ENCODE assay signal across 27 cellular contexts in genomic region chr3:115254492-115255196, GRCh38.
DNase-seq lines count a peak whose midpoint lies in the region; ATAC-seq and TF ChIP-seq lines count a peak whose summit lies in the region.
"Had no signal": no experiment of that assay in that cellular context is flagged by ENCODE, and none has a peak within 500 bp of the region (broad histone marks: within the 10 kb centered on the region; RNA-seq: fewer than 3 reads in every experiment).

No MANE protein-coding gene starts in this region.

- peak overlapping the region; percentile 69 for H3K27ac ChIP-seq in BLaER1
- H3K27ac ChIP-seq in heart left ventricle, result peak overlapping the region in 3 of 12 donors; percentile 9 to 46 (median 28)
- no peak overlapping the region for H3K27ac ChIP-seq in neural progenitor cell
- H3K27ac ChIP-seq in mammary epithelial cell (ENCODE audit: insufficient read depth, low read depth, low read length), result no peak overlapping the region
- H3K27ac ChIP-seq: A549, epithelial cell of prostate, hepatocyte, lower lobe of right lung, skin epidermis had no signal

- BruUV-seq in mammary epithelial cell (replicated peaks; lab: Mats Ljungman, UMichigan), result no TSS peak

- H2AFZ ChIP-seq in neural progenitor cell (replicated peaks), result no peak overlapping the region
- H2AFZ ChIP-seq in mammary epithelial cell (ENCODE audit: low read depth, low read length), result no peak overlapping the region
- H2AFZ ChIP-seq: hepatocyte had no signal

- WGBS in heart left ventricle, 4 donors, result 75 to 84% (median 83%) methylated on average over 14 to 23 of the region's 23 CpGs
- 91% methylated on average over 11 of the region's 23 CpGs for WGBS in mammary epithelial cell (ENCODE audit: low coverage, missing lambda C conversion rate)

- H3K4me2 ChIP-seq in BLaER1 (peak overlapping the region; percentile 88), neural progenitor cell (no peak overlapping the region), mammary epithelial cell (ENCODE audit: insufficient read depth, low read depth, low read length) (no peak overlapping the region)
- H3K4me2 ChIP-seq: A549, hepatocyte had no signal

- H3K4me3 ChIP-seq in BLaER1, result peak overlapping the region; percentile 67
- no peak overlapping the region for H3K4me3 ChIP-seq in heart left ventricle
- H3K4me3 ChIP-seq in neural progenitor cell, result no peak overlapping the region
- no peak overlapping the region for H3K4me3 ChIP-seq in mammary epithelial cell (replicated peaks in 1 of 3; ENCODE audit: insufficient read depth in 1 of 3, low read depth in 2 of 3, low read length in 3 of 3)
- H3K4me3 ChIP-seq: A549, hepatocyte, lower lobe of right lung, skin epidermis had no signal

- H3K9ac ChIP-seq in BLaER1 (peak overlapping the region; percentile 69), neural progenitor cell (no peak overlapping the region), mammary epithelial cell (ENCODE audit: insufficient read depth, low read length) (no peak overlapping the region)

- in situ Hi-C loops in mammary epithelial cell (cut with MboI; ENCODE audit: low sequenced_read_pairs in 2 of 2), result no loop called here

- ATAC-seq in heart left ventricle, result peak in 3 of 4 donors; percentile 49 to 77 (median 77)
- ATAC-seq: A549; activated CD8-positive, alpha-beta T cell treated with anti-CD3 and anti-CD28 coated beads for 36 hours; lower lobe of right lung had no signal

- peaks cover 2% of the 10 kb centered on the region for H3K4me1 Mint-ChIP-seq in neural progenitor cell
- H3K4me1 Mint-ChIP-seq: immature natural killer cell had no signal

- H3K27ac Mint-ChIP-seq in neural progenitor cell, result no peak overlapping the region
- H3K27ac Mint-ChIP-seq: activated CD8-positive, alpha-beta T cell treated with anti-CD3 and anti-CD28 coated beads for 36 hours; immature natural killer cell; progenitor cell of endocrine pancreas had no signal

- intact Hi-C loops in heart left ventricle (cut with DNase I) (no loop called here), mammary epithelial cell (cut with micrococcal nuclease) (no loop called here)

- peaks cover 28% of the 10 kb centered on the region for H3K9me3 Mint-ChIP-seq in neural progenitor cell

- TF ChIP-seq CTCF in heart left ventricle (IDR thresholded peaks at IDR 0.05) (no peak), neural progenitor cell (IDR thresholded peaks at IDR 0.05) (no peak), mammary epithelial cell (conservative IDR thresholded peaks at IDR 0.05 in 1 of 2, IDR thresholded peaks at IDR 0.05 in 1 of 2; ENCODE audit: extremely low read depth in 1 of 2, insufficient read depth in 1 of 2, low read depth in 1 of 2, low read length in 2 of 2) (no peak)

- dilution Hi-C loops in mammary epithelial cell (cut with HindIII; ENCODE audit: low sequenced_read_pairs), result no loop called here

- DNase-seq in RPMI8226 (peak; percentile 5), heart left ventricle (peak; percentile 26 to 68 (median 52)), neural progenitor cell (ENCODE audit: low spot score) (peak; percentile 12), mammary epithelial cell (no peak), T-helper 1 cell (no peak), KG1 (lab: John Stamatoyannopoulos, UW) (no peak), T1000 (lab: John Stamatoyannopoulos, UW) (no peak)
- DNase-seq: activated CD4-positive, alpha-beta T cell treated with anti-CD3 and anti-CD28 coated beads for 1 hour; activated CD8-positive, alpha-beta T cell treated with anti-CD3 and anti-CD28 coated beads for 36 hours; activated effector memory CD4-positive, alpha-beta T cell treated with Interleukin-2 at 50 U/mL for 16 hours; activated T-cell treated with anti-CD3 and anti-CD28 coated beads for 4 hours; GF-D8; immature natural killer cell; IMR-90; lower lobe of right lung; NCI-H1105 treated with DMSO at 0.1 percent for 48 hours; NCI-H2029 treated with DMSO at 0.1 percent for 48 hours; NCI-H345; NCI-H774; SHP77; stimulated activated CD4-positive, alpha-beta T cell treated with anti-CD3 and anti-CD28 coated beads, Interleukin-1b, Interleukin-23, amount 100 ng/mL, for 48 hours had no signal

- H3K27me3 Mint-ChIP-seq in neural progenitor cell (ENCODE audit: insufficient read depth, low read depth), result peaks cover 5% of the 10 kb centered on the region
- H3K27me3 Mint-ChIP-seq: activated CD8-positive, alpha-beta T cell treated with anti-CD3 and anti-CD28 coated beads for 36 hours; progenitor cell of endocrine pancreas had no signal

- H3K27me3 ChIP-seq in BLaER1 (no peaks in the 10 kb centered on the region), heart left ventricle (no peaks in the 10 kb centered on the region), neural progenitor cell (no peaks in the 10 kb centered on the region), mammary epithelial cell (ENCODE audit: insufficient read depth, low read length) (no peaks in the 10 kb centered on the region)
- H3K27me3 ChIP-seq: hepatocyte had no signal

- CTCF ChIA-PET in mammary epithelial cell (lab: Charles Lee; ENCODE audit: low non-redundant PET), result no interaction called here

- H3K9me3 ChIP-seq in BLaER1 (peaks cover 13% of the 10 kb centered on the region), heart left ventricle (peaks cover 0 to 22% (median 0%) of the 10 kb centered on the region in 12 donors), neural progenitor cell (ENCODE audit: low read depth) (no peaks in the 10 kb centered on the region), mammary epithelial cell (replicated peaks; ENCODE audit: insufficient read depth, low read length) (no peaks in the 10 kb centered on the region)
- H3K9me3 ChIP-seq: lower lobe of right lung had no signal

- H3K36me3 ChIP-seq in BLaER1, result no peaks in the 10 kb centered on the region
- H3K36me3 ChIP-seq in heart left ventricle, result no peaks in the 10 kb centered on the region
- H3K36me3 ChIP-seq in neural progenitor cell, result no peaks in the 10 kb centered on the region
- H3K36me3 ChIP-seq in mammary epithelial cell (ENCODE audit: insufficient read depth, low read length), result no peaks in the 10 kb centered on the region
- H3K36me3 ChIP-seq: lower lobe of right lung had no signal

- H4K20me1 ChIP-seq in BLaER1 (no peaks in the 10 kb centered on the region), neural progenitor cell (ENCODE audit: low read depth) (no peaks in the 10 kb centered on the region), mammary epithelial cell (ENCODE audit: insufficient read depth, low read length) (no peaks in the 10 kb centered on the region)

- no peaks in the 10 kb centered on the region for H3K79me2 ChIP-seq in neural progenitor cell (ENCODE audit: low read depth)
- H3K79me2 ChIP-seq in mammary epithelial cell (ENCODE audit: insufficient read depth, low read length), result no peaks in the 10 kb centered on the region
- H3K79me2 ChIP-seq: hepatocyte had no signal

- no peak for TF ChIP-seq POLR2A in heart left ventricle (IDR thresholded peaks at IDR 0.05)

- H3F3A ChIP-seq in neural progenitor cell (ENCODE audit: low read depth), result no peaks in the 10 kb centered on the region

- H3K4me3 Mint-ChIP-seq in neural progenitor cell, result no peak overlapping the region
- H3K4me3 Mint-ChIP-seq: activated CD8-positive, alpha-beta T cell treated with anti-CD3 and anti-CD28 coated beads for 36 hours; immature natural killer cell had no signal

- peaks cover 22% of the 10 kb centered on the region for H3K4me1 ChIP-seq in BLaER1
- H3K4me1 ChIP-seq in heart left ventricle, result no peaks in the 10 kb centered on the region
- H3K4me1 ChIP-seq in neural progenitor cell, result no peaks in the 10 kb centered on the region
- peaks cover 11% of the 10 kb centered on the region for H3K4me1 ChIP-seq in mammary epithelial cell (ENCODE audit: insufficient read depth, low read length)
- H3K4me1 ChIP-seq: A549, lower lobe of right lung had no signal

- peaks cover 3% of the 10 kb centered on the region for H3K36me3 Mint-ChIP-seq in neural progenitor cell
- H3K36me3 Mint-ChIP-seq: immature natural killer cell had no signal

Comparison
In these comparisons a context has a peak if more than half of its experiments do, and no peak if none do; other contexts are left out.
1. DNase-seq: peak in RPMI8226 (single experiment), heart left ventricle (5 of 5) and neural progenitor cell (single experiment); none in mammary epithelial cell (single experiment), T-helper 1 cell (0 of 5), KG1 (single experiment) and T1000 (single experiment).